In genomic region chr1:78319603-78320002, GRCh38 we compare ENCODE assay signal across 3 cellular contexts.
"Had no signal": no experiment of that assay in that cellular context is flagged by ENCODE, and none has a peak within 500 bp of the region (broad histone marks: within the 10 kb centered on the region; RNA-seq: fewer than 3 reads in every experiment).

No MANE protein-coding gene starts in this region.

- DNase-seq: GDM1, GF-D8 had no signal

- ATAC-seq: GM12878 had no signal

- H3K4me3 ChIP-seq: GM12878 had no signal
